Comparison of ENCODE assay signal across 15 cellular contexts in the genomic region with DNA sequence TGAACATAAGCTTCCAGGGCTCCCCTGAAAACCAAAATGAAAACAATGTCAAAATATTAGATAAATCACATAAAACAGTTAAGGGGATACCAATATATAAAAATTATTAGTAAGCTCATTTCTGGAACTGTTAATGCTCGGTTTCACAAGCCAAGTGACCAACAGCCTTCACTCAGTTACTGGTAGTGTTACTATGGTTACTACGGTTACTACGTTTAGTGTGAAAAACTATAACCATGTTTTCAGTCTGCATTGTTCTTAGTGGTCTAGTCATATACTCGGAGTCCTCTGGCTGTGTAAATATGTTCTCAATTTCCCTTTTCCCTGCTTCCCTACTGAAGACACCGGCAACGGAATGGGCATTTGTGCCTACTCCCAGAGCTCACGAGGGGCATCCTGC. TPM values are rescaled to one million over a fixed set of nuclear protein-coding genes. Genes with fewer than 3 reads are reported as not detected.
A peak's percentile ranks its signal among the peaks of the same experiment; 100 is the strongest.
DNase-seq lines count a peak whose midpoint lies in the region; ATAC-seq and TF ChIP-seq lines count a peak whose summit lies in the region.
"Had no signal": no experiment of that assay in that cellular context is flagged by ENCODE, and none has a peak within 500 bp of the region (broad histone marks: within the 10 kb centered on the region; RNA-seq: fewer than 3 reads in every experiment).

No MANE protein-coding gene starts in this region.

- no peaks in the 10 kb centered on the region for H3K9me3 ChIP-seq in T-helper 17 cell (ENCODE audit: control insufficient read depth, low read length, poor library complexity, severe bottlenecking)
- H3K9me3 ChIP-seq in neural progenitor cell (ENCODE audit: low read depth) = no peaks in the 10 kb centered on the region
- H3K9me3 ChIP-seq: BLaER1 treated with 17β-estradiol and CSF1 and Interleukin-3, amounts not matched to agents 10 nM and 100 nM; HAP-1 had no signal

- no peaks in the 10 kb centered on the region for H3K79me2 ChIP-seq in neural progenitor cell (ENCODE audit: low read depth)

- no peaks in the 10 kb centered on the region for H4K20me1 ChIP-seq in neural progenitor cell (ENCODE audit: low read depth)

- TF ChIP-seq CTCF in natural killer cell (IDR thresholded peaks at IDR 0.05) = no peak
- TF ChIP-seq CTCF in neural progenitor cell (IDR thresholded peaks at IDR 0.05) = no peak

- H3K4me1 ChIP-seq in neural progenitor cell = no peaks in the 10 kb centered on the region
- H3K4me1 ChIP-seq: HAP-1 had no signal

- H2AFZ ChIP-seq in neural progenitor cell (replicated peaks) = no peak overlapping the region

- H3K4me1 Mint-ChIP-seq in activated T-cell treated with anti-CD3 and anti-CD28 coated beads, Interleukin-2, amount 50 U/mL, for 72 hours (ENCODE audit: low read depth) = no peaks in the 10 kb centered on the region
- peaks cover 0 to 5% of the 10 kb centered on the region in 2 donors for H3K4me1 Mint-ChIP-seq in natural killer cell
- H3K4me1 Mint-ChIP-seq in natural killer cell treated with Interleukin-12 subunit alpha and Interleukin-12 subunit beta and Interleukin-15 and Interleukin-18, amount 100 ng/mL, for 72 hours (ENCODE audit: low read depth in 2 of 2) = peaks cover 0 to 8% of the 10 kb centered on the region in 2 donors
- peaks cover 4% of the 10 kb centered on the region for H3K4me1 Mint-ChIP-seq in T-helper 17 cell
- H3K4me1 Mint-ChIP-seq in neural progenitor cell = no peaks in the 10 kb centered on the region
- H3K4me1 Mint-ChIP-seq: CD4-positive, alpha-beta memory T cell had no signal

- intact Hi-C loops in natural killer cell (cut with micrococcal nuclease) = loop anchor here (2.0 kb wide), 1 partner anchor 671 kb away; no protein-coding TSS in a partner anchor

- H3K27ac Mint-ChIP-seq in activated T-cell treated with anti-CD3 and anti-CD28 coated beads, Interleukin-2, amount 50 U/mL, for 72 hours = peak overlapping the region; percentile 87
- H3K27ac Mint-ChIP-seq in natural killer cell (peak overlapping the region; percentile 38 to 58), T-helper 17 cell (peak overlapping the region; percentile 85), neural progenitor cell (peak overlapping the region; percentile 34)
- H3K27ac Mint-ChIP-seq in natural killer cell treated with Interleukin-12 subunit alpha and Interleukin-12 subunit beta and Interleukin-15 and Interleukin-18, amount 100 ng/mL, for 72 hours = no peak overlapping the region

- H3K9ac ChIP-seq in neural progenitor cell = no peak overlapping the region
- H3K9ac ChIP-seq: BLaER1 treated with 17β-estradiol and CSF1 and Interleukin-3, amounts not matched to agents 10 nM and 100 nM had no signal

- no peaks in the 10 kb centered on the region for H3K27me3 Mint-ChIP-seq in activated T-cell treated with anti-CD3 and anti-CD28 coated beads, Interleukin-2, amount 50 U/mL, for 72 hours (ENCODE audit: low read depth)
- H3K27me3 Mint-ChIP-seq in natural killer cell (ENCODE audit: low read depth in 2 of 2) = no peaks in the 10 kb centered on the region
- no peaks in the 10 kb centered on the region for H3K27me3 Mint-ChIP-seq in natural killer cell treated with Interleukin-12 subunit alpha and Interleukin-12 subunit beta and Interleukin-15 and Interleukin-18, amount 100 ng/mL, for 72 hours
- no peaks in the 10 kb centered on the region for H3K27me3 Mint-ChIP-seq in T-helper 17 cell
- H3K27me3 Mint-ChIP-seq in neural progenitor cell (ENCODE audit: insufficient read depth, low read depth) = peaks cover 3% of the 10 kb centered on the region
- H3K27me3 Mint-ChIP-seq: CD4-positive, alpha-beta memory T cell had no signal

- H3K4me3 Mint-ChIP-seq in activated T-cell treated with anti-CD3 and anti-CD28 coated beads, Interleukin-2, amount 50 U/mL, for 72 hours = no peak overlapping the region
- H3K4me3 Mint-ChIP-seq in natural killer cell (no peak overlapping the region), T-helper 17 cell (peak overlapping the region; percentile 19), neural progenitor cell (no peak overlapping the region)
- no peak overlapping the region for H3K4me3 Mint-ChIP-seq in natural killer cell treated with Interleukin-12 subunit alpha and Interleukin-12 subunit beta and Interleukin-15 and Interleukin-18, amount 100 ng/mL, for 72 hours
- H3K4me3 Mint-ChIP-seq: CD4-positive, alpha-beta memory T cell had no signal

- H3K9me3 Mint-ChIP-seq in activated T-cell treated with anti-CD3 and anti-CD28 coated beads, Interleukin-2, amount 50 U/mL, for 72 hours = no peaks in the 10 kb centered on the region
- H3K9me3 Mint-ChIP-seq in natural killer cell (no peaks in the 10 kb centered on the region), neural progenitor cell (no peaks in the 10 kb centered on the region)
- H3K9me3 Mint-ChIP-seq in natural killer cell treated with Interleukin-12 subunit alpha and Interleukin-12 subunit beta and Interleukin-15 and Interleukin-18, amount 100 ng/mL, for 72 hours = no peaks in the 10 kb centered on the region
- H3K9me3 Mint-ChIP-seq: CD4-positive, alpha-beta memory T cell had no signal

- ATAC-seq in activated T-cell treated with anti-CD3 and anti-CD28 coated beads, Interleukin-2, amount 50 U/mL, for 72 hours (replicated peaks in 1 of 2) = no peak
- no peak for ATAC-seq in natural killer cell
- ATAC-seq in natural killer cell treated with Interleukin-12 subunit alpha and Interleukin-12 subunit beta and Interleukin-15 and Interleukin-18, amount 100 ng/mL, for 72 hours = no peak
- ATAC-seq in T-helper 17 cell = no peak

- no peak for DNase-seq in activated T-cell treated with anti-CD3 and anti-CD28 coated beads, Interleukin-2, amount 50 U/mL, for 72 hours
- DNase-seq in activated T-cell treated with anti-CD3 and anti-CD28 coated beads, Interleukin-2, amount 50 U/mL, for 48 hours = no peak
- DNase-seq in natural killer cell (no peak), T-helper 17 cell (no peak), neural progenitor cell (ENCODE audit: low spot score) (no peak), NCI-H526 (lab: John Stamatoyannopoulos, UW) (no peak)
- DNase-seq in natural killer cell treated with Interleukin-12 subunit alpha and Interleukin-12 subunit beta and Interleukin-15 and Interleukin-18, amount 100 ng/mL, for 72 hours (ENCODE audit: low spot score) = no peak
- no peak for DNase-seq in activated CD4-positive, CD25-positive, alpha-beta regulatory T cell (lab: John Stamatoyannopoulos, UW)
- DNase-seq: ACHN; CD4-positive, alpha-beta memory T cell; COR-L47; DND-41; GDM1 had no signal

- no peaks in the 10 kb centered on the region for H3F3A ChIP-seq in neural progenitor cell (ENCODE audit: low read depth)

- H3K27ac ChIP-seq in neural progenitor cell = no peak overlapping the region
- H3K27ac ChIP-seq: BLaER1 treated with 17β-estradiol and CSF1 and Interleukin-3, amounts not matched to agents 10 nM and 100 nM had no signal

- H3K36me3 ChIP-seq in neural progenitor cell = peaks cover 13% of the 10 kb centered on the region

- no peak overlapping the region for H3K4me2 ChIP-seq in neural progenitor cell
- H3K4me2 ChIP-seq: BLaER1 treated with 17β-estradiol and CSF1 and Interleukin-3, amounts not matched to agents 10 nM and 100 nM had no signal

- no peak overlapping the region for H3K4me3 ChIP-seq in neural progenitor cell
- H3K4me3 ChIP-seq: BLaER1 treated with 17β-estradiol and CSF1 and Interleukin-3, amounts not matched to agents 10 nM and 100 nM; HAP-1 had no signal

- peaks cover 2 to 29% of the 10 kb centered on the region in 2 donors for H3K36me3 Mint-ChIP-seq in activated T-cell treated with anti-CD3 and anti-CD28 coated beads, Interleukin-2, amount 50 U/mL, for 72 hours (ENCODE audit: insufficient read depth in 2 of 2)
- H3K36me3 Mint-ChIP-seq in natural killer cell = peaks cover 39% of the 10 kb centered on the region
- peaks cover 21% of the 10 kb centered on the region for H3K36me3 Mint-ChIP-seq in natural killer cell treated with Interleukin-12 subunit alpha and Interleukin-12 subunit beta and Interleukin-15 and Interleukin-18, amount 100 ng/mL, for 72 hours
- peaks cover 2% of the 10 kb centered on the region for H3K36me3 Mint-ChIP-seq in T-helper 17 cell (ENCODE audit: low read depth)
- peaks cover 33% of the 10 kb centered on the region for H3K36me3 Mint-ChIP-seq in neural progenitor cell

- H3K27me3 ChIP-seq in neural progenitor cell = no peaks in the 10 kb centered on the region
- H3K27me3 ChIP-seq: BLaER1 treated with 17β-estradiol and CSF1 and Interleukin-3, amounts not matched to agents 10 nM and 100 nM had no signal

RNA-seq across cellular contexts. Expression of gene HBP1, which starts 34.8 kb away (rescaled TPM):
- 10 to 100 TPM; 41.1 to 58.0 TPM for total RNA-seq in activated T-cell treated with anti-CD3 and anti-CD28 coated beads, Interleukin-2, amount 50 U/mL, for 72 hours
- total RNA-seq in natural killer cell (100 to 1,000 TPM; 186 to 249 (median 243) TPM), T-helper 17 cell (100 to 1,000 TPM; 250 to 252 TPM), neural progenitor cell (ENCODE audit: low replicate concordance) (71.7 and 121 TPM in 2 replicates)
- total RNA-seq in natural killer cell treated with Interleukin-12 subunit alpha and Interleukin-12 subunit beta and Interleukin-15 and Interleukin-18, amount 100 ng/mL, for 72 hours = 10 to 100 TPM; 24.3 to 33.7 TPM

Comparison
In these comparisons a context has a peak if more than half of its experiments do, and no peak if none do; other contexts are left out.
1. H3K27ac Mint-ChIP-seq: peak in activated T-cell treated with anti-CD3 and anti-CD28 coated beads, Interleukin-2, amount 50 U/mL, for 72 hours (single experiment), natural killer cell (2 of 2), T-helper 17 cell (single experiment) and neural progenitor cell (single experiment); none in natural killer cell treated with Interleukin-12 subunit alpha and Interleukin-12 subunit beta and Interleukin-15 and Interleukin-18, amount 100 ng/mL, for 72 hours (0 of 2).